Comparison of ENCODE assay signal across 16 cellular contexts in the genomic region with DNA sequence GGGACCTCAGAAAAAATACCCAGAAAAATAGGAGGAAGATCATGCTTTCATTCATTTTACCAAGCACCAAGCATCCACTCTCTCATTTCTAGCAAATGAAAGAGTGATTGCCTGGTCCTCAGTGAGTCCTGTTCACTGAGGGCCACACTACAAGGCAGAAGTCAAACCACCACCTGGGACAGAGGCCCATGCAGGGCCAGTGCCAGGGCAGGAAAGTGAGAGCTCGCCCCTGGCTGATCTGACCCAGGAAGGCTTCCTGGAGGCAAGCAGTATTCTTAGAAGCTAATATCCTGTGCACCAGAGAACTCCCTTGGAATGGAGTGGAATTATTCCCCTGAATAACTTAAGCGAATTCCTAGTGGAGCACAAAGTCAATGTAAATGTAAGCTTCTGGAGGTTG.
DNase-seq lines count a peak whose midpoint lies in the region; ATAC-seq and TF ChIP-seq lines count a peak whose summit lies in the region.
"Had no signal": no experiment of that assay in that cellular context is flagged by ENCODE, and none has a peak within 500 bp of the region (broad histone marks: within the 10 kb centered on the region; RNA-seq: fewer than 3 reads in every experiment).

No MANE protein-coding gene starts in this region.

- no peak overlapping the region for H3K23ac ChIP-seq in neuronal stem cell (ENCODE audit: low read depth, low read length, poor library complexity)

- no peak overlapping the region for H2AFZ ChIP-seq in neuronal stem cell (ENCODE audit: low read length)

- H2BK12ac ChIP-seq in neuronal stem cell (ENCODE audit: low read length): no peak overlapping the region

- no CpG with 5 or more reads among the region's 2 CpGs for WGBS in neuronal stem cell (ENCODE audit: extremely low coverage in 2 of 2, insufficient read length in 2 of 2, insufficient replicate concordance in 1 of 2), 2 donors
- 100% methylated on average over 1 of the region's 2 CpGs for WGBS in right lobe of liver (ENCODE audit: insufficient coverage, low coverage, low lambda C conversion rate, missing lambda C conversion rate)

- peak overlapping the region; percentile 83 for H3K18ac ChIP-seq in neuronal stem cell (ENCODE audit: low read length)

- no peak overlapping the region for H3K4me3 ChIP-seq in neuronal stem cell (ENCODE audit: low read length in 2 of 2)
- H3K4me3 ChIP-seq in coronary artery: no peak overlapping the region
- no peak overlapping the region for H3K4me3 ChIP-seq in right lobe of liver

- no peak overlapping the region for H3K14ac ChIP-seq in neuronal stem cell (ENCODE audit: low read length)

- H3K9me3 ChIP-seq in neuronal stem cell (replicated peaks in 1 of 2; ENCODE audit: control insufficient read depth in 2 of 2, insufficient read depth in 1 of 2, low read depth in 1 of 2, low read length in 2 of 2): no peaks in the 10 kb centered on the region
- no peaks in the 10 kb centered on the region for H3K9me3 ChIP-seq in right lobe of liver

- no peaks in the 10 kb centered on the region for H3K9me3 Mint-ChIP-seq in activated naive CD8-positive, alpha-beta T cell treated with anti-CD3 and anti-CD28 coated beads, Interleukin-2, amount 50 U/mL, for 24 hours
- H3K9me3 Mint-ChIP-seq in activated naive CD8-positive, alpha-beta T cell treated with anti-CD3 and anti-CD28 coated beads for 36 hours: no peaks in the 10 kb centered on the region
- H3K9me3 Mint-ChIP-seq in activated CD4-positive, alpha-beta memory T cell treated with anti-CD3 and anti-CD28 coated beads, Interleukin-2, amount 10 ng/mL, durations not matched to agents 7 days and 5 days: no peaks in the 10 kb centered on the region

- ATAC-seq in activated naive CD8-positive, alpha-beta T cell treated with anti-CD3 and anti-CD28 coated beads, Interleukin-2, amount 50 U/mL, for 24 hours: no peak
- no peak for ATAC-seq in GM21390 (IDR thresholded peaks at IDR 0.05; ENCODE audit: unreplicated experiment)
- ATAC-seq in right lobe of liver: no peak
- ATAC-seq: Panc1, Right ventricle myocardium inferior had no signal

- no peak overlapping the region for H4K8ac ChIP-seq in neuronal stem cell (ENCODE audit: low read depth, low read length)

- H2AK5ac ChIP-seq in neuronal stem cell (ENCODE audit: low read depth, low read length): no peak overlapping the region

- no peak overlapping the region for H2BK15ac ChIP-seq in neuronal stem cell (ENCODE audit: low read length)

- H3K36me3 ChIP-seq in neuronal stem cell (replicated peaks in 1 of 2; ENCODE audit: control insufficient read depth in 2 of 2, insufficient read depth in 2 of 2, low read length in 2 of 2) (no peaks in the 10 kb centered on the region), right lobe of liver (no peaks in the 10 kb centered on the region)

- H3K27ac Mint-ChIP-seq in activated naive CD8-positive, alpha-beta T cell treated with anti-CD3 and anti-CD28 coated beads, Interleukin-2, amount 50 U/mL, for 24 hours: peak overlapping the region; percentile 33
- no peak overlapping the region for H3K27ac Mint-ChIP-seq in activated naive CD8-positive, alpha-beta T cell treated with anti-CD3 and anti-CD28 coated beads for 36 hours
- H3K27ac Mint-ChIP-seq in activated CD4-positive, alpha-beta memory T cell treated with anti-CD3 and anti-CD28 coated beads, Interleukin-2, amount 10 ng/mL, durations not matched to agents 7 days and 5 days: peak overlapping the region; percentile 48

- H3K27ac ChIP-seq in neuronal stem cell (replicated peaks; ENCODE audit: low read length) (no peak overlapping the region), substantia nigra (ENCODE audit: low read depth, low read length, poor library complexity, severe bottlenecking) (no peak overlapping the region), coronary artery (no peak overlapping the region), right lobe of liver (no peak overlapping the region)

- H4K91ac ChIP-seq in neuronal stem cell (ENCODE audit: low read depth, low read length, poor library complexity): no peak overlapping the region

- no peak for DNase-seq in activated naive CD8-positive, alpha-beta T cell treated with anti-CD3 and anti-CD28 coated beads, Interleukin-2, amount 50 U/mL, for 24 hours
- DNase-seq in activated naive CD8-positive, alpha-beta T cell treated with anti-CD3 and anti-CD28 coated beads for 36 hours: no peak
- DNase-seq in activated CD4-positive, alpha-beta memory T cell treated with anti-CD3 and anti-CD28 coated beads, Interleukin-2, amount 10 ng/mL, durations not matched to agents 7 days and 5 days: no peak
- DNase-seq in neuronal stem cell (ENCODE audit: low spot score) (no peak), substantia nigra (lab: John Stamatoyannopoulos, UW) (no peak), coronary artery (ENCODE audit: low spot score) (no peak), right lobe of liver (no peak)
- DNase-seq: EL, NCI-H1092 treated with DMSO at 0.1 percent for 48 hours, NCI-H187 treated with DMSO at 0.1 percent for 48 hours, NCI-H2171 treated with DMSO at 0.1 percent for 48 hours, NCI-H82 had no signal

- H3K36me3 Mint-ChIP-seq in activated naive CD8-positive, alpha-beta T cell treated with anti-CD3 and anti-CD28 coated beads, Interleukin-2, amount 50 U/mL, for 24 hours (ENCODE audit: low read depth): no peaks in the 10 kb centered on the region
- peaks cover 5% of the 10 kb centered on the region for H3K36me3 Mint-ChIP-seq in activated naive CD8-positive, alpha-beta T cell treated with anti-CD3 and anti-CD28 coated beads for 36 hours
- H3K36me3 Mint-ChIP-seq in activated CD4-positive, alpha-beta memory T cell treated with anti-CD3 and anti-CD28 coated beads, Interleukin-2, amount 10 ng/mL, durations not matched to agents 7 days and 5 days (ENCODE audit: low read depth): peaks cover 13% of the 10 kb centered on the region

- no peak overlapping the region for H3K4ac ChIP-seq in neuronal stem cell (ENCODE audit: low read length)

- TF ChIP-seq CTCF in coronary artery (IDR thresholded peaks at IDR 0.05) (no peak), right lobe of liver (IDR thresholded peaks at IDR 0.05) (no peak)

- H3K9ac ChIP-seq in neuronal stem cell (ENCODE audit: low read depth, low read length, poor library complexity): no peak overlapping the region
- H3K9ac ChIP-seq: KMS-11 had no signal

- peaks cover 9% of the 10 kb centered on the region for H3K27me3 Mint-ChIP-seq in activated naive CD8-positive, alpha-beta T cell treated with anti-CD3 and anti-CD28 coated beads, Interleukin-2, amount 50 U/mL, for 24 hours
- peaks cover 10% of the 10 kb centered on the region for H3K27me3 Mint-ChIP-seq in activated naive CD8-positive, alpha-beta T cell treated with anti-CD3 and anti-CD28 coated beads for 36 hours
- H3K27me3 Mint-ChIP-seq in activated CD4-positive, alpha-beta memory T cell treated with anti-CD3 and anti-CD28 coated beads, Interleukin-2, amount 10 ng/mL, durations not matched to agents 7 days and 5 days: no peaks in the 10 kb centered on the region

- H3K4me1 ChIP-seq in neuronal stem cell (ENCODE audit: control insufficient read depth in 2 of 2, insufficient read depth in 1 of 2, low read depth in 1 of 2, low read length in 2 of 2): peaks cover 8 to 23% of the 10 kb centered on the region in 2 donors
- H3K4me1 ChIP-seq in right lobe of liver: peaks cover 0 to 29% (median 0%) of the 10 kb centered on the region in 4 donors

- TF ChIP-seq POLR2A in right lobe of liver (IDR thresholded peaks at IDR 0.05): no peak

- H2BK120ac ChIP-seq in neuronal stem cell (ENCODE audit: low read depth, low read length): no peak overlapping the region

- POLR2A ChIA-PET in activated CD4-positive, alpha-beta memory T cell treated with anti-CD3 and anti-CD28 coated beads, Interleukin-2, amount 10 ng/mL, durations not matched to agents 7 days and 5 days (lab: Charles Lee): interaction anchor here (3.9 to 6.0 kb wide), 4 partner anchors 16 to 191 kb away, joined by 40 to 54 read pairs (median 44); a partner anchor contains a TSS

- H3K4me3 Mint-ChIP-seq in activated naive CD8-positive, alpha-beta T cell treated with anti-CD3 and anti-CD28 coated beads, Interleukin-2, amount 50 U/mL, for 24 hours: no peak overlapping the region
- H3K4me3 Mint-ChIP-seq in activated naive CD8-positive, alpha-beta T cell treated with anti-CD3 and anti-CD28 coated beads for 36 hours: no peak overlapping the region
- no peak overlapping the region for H3K4me3 Mint-ChIP-seq in activated CD4-positive, alpha-beta memory T cell treated with anti-CD3 and anti-CD28 coated beads, Interleukin-2, amount 10 ng/mL, durations not matched to agents 7 days and 5 days

- H2BK5ac ChIP-seq in neuronal stem cell (ENCODE audit: low read length): no peak overlapping the region

- no peak overlapping the region for H3K4me2 ChIP-seq in neuronal stem cell (ENCODE audit: insufficient read depth, low read length, poor library complexity, severe bottlenecking)

- H3K27me3 ChIP-seq in neuronal stem cell (ENCODE audit: control insufficient read depth in 3 of 3, insufficient read depth in 3 of 3, low read depth in 1 of 3, low read length in 3 of 3): no peaks in the 10 kb centered on the region
- no peaks in the 10 kb centered on the region for H3K27me3 ChIP-seq in right lobe of liver

- H3K4me1 Mint-ChIP-seq in activated naive CD8-positive, alpha-beta T cell treated with anti-CD3 and anti-CD28 coated beads, Interleukin-2, amount 50 U/mL, for 24 hours: peaks cover 61% of the 10 kb centered on the region
- H3K4me1 Mint-ChIP-seq in activated naive CD8-positive, alpha-beta T cell treated with anti-CD3 and anti-CD28 coated beads for 36 hours: peaks cover 34% of the 10 kb centered on the region
- H3K4me1 Mint-ChIP-seq in activated CD4-positive, alpha-beta memory T cell treated with anti-CD3 and anti-CD28 coated beads, Interleukin-2, amount 10 ng/mL, durations not matched to agents 7 days and 5 days: peaks cover 63% of the 10 kb centered on the region

- CTCF ChIA-PET in activated CD4-positive, alpha-beta memory T cell treated with anti-CD3 and anti-CD28 coated beads, Interleukin-2, amount 10 ng/mL, durations not matched to agents 7 days and 5 days (lab: Charles Lee): no interaction called here

- no peaks in the 10 kb centered on the region for H3K79me1 ChIP-seq in neuronal stem cell (ENCODE audit: low read depth, low read length)

- intact Hi-C loops in right lobe of liver (cut with DNase I): no loop called here
